Comparison of ENCODE assay signal across 23 cellular contexts in genomic region chr10:122957474-122957873, GRCh38. TPM values are rescaled to one million over a fixed set of nuclear protein-coding genes. Genes with fewer than 3 reads are reported as not detected.
A peak's percentile ranks its signal among the peaks of the same experiment; 100 is the strongest.
DNase-seq lines count a peak whose midpoint lies in the region; ATAC-seq and TF ChIP-seq lines count a peak whose summit lies in the region.
"Had no signal": no experiment of that assay in that cellular context is flagged by ENCODE, and none has a peak within 500 bp of the region (broad histone marks: within the 10 kb centered on the region; RNA-seq: fewer than 3 reads in every experiment).

No MANE protein-coding gene starts in this region.

- H3K4me1 ChIP-seq in Loucy (ENCODE audit: insufficient read depth, low read length, poor library complexity, severe bottlenecking) (peaks cover 36% of the 10 kb centered on the region), mammary epithelial cell (ENCODE audit: insufficient read depth, low read length) (peaks cover 21% of the 10 kb centered on the region)

- BruUV-seq in mammary epithelial cell (replicated peaks; lab: Mats Ljungman, UMichigan) = no TSS peak

- H4K20me1 ChIP-seq in Loucy (ENCODE audit: insufficient read depth, low read length, poor library complexity, severe bottlenecking) (no peaks in the 10 kb centered on the region), mammary epithelial cell (ENCODE audit: insufficient read depth, low read length) (no peaks in the 10 kb centered on the region)

- TF ChIP-seq CTCF in Loucy (conservative IDR thresholded peaks at IDR 0.05; ENCODE audit: low read length) (no peak), mammary epithelial cell (conservative IDR thresholded peaks at IDR 0.05 in 1 of 2, IDR thresholded peaks at IDR 0.05 in 1 of 2; ENCODE audit: extremely low read depth in 1 of 2, insufficient read depth in 1 of 2, low read depth in 1 of 2, low read length in 2 of 2) (no peak)

- CTCF ChIA-PET in mammary epithelial cell (lab: Charles Lee; ENCODE audit: low non-redundant PET) = no interaction called here

- H3K36me3 ChIP-seq in Loucy (ENCODE audit: insufficient read depth, low read length) = no peaks in the 10 kb centered on the region
- no peaks in the 10 kb centered on the region for H3K36me3 ChIP-seq in mammary epithelial cell (ENCODE audit: insufficient read depth, low read length)
- H3K36me3 ChIP-seq: Peyer's patch had no signal

- WGBS in mammary epithelial cell (ENCODE audit: low coverage, missing lambda C conversion rate) = 68% methylated on average over 5 of the region's 5 CpGs

- DNase-seq in EL (peak; percentile 4), mammary epithelial cell (peak; percentile 52), kidney tubule cell (ENCODE audit: low spot score) (peak; percentile 1), 8988T (no peak), NCI-H69 (lab: John Stamatoyannopoulos, UW) (no peak)
- DNase-seq: CD4-positive, CD25-positive, alpha-beta regulatory T cell; DMS79; Kasumi-1; NCI-H1105; NCI-H146; NCI-H2029; NCI-H2227 treated with DMSO at 0.1 percent for 48 hours; NCI-H524 treated with DMSO at 0.1 percent for 48 hours; Peyer's patch had no signal

- no peaks in the 10 kb centered on the region for H3F3A ChIP-seq in Loucy (ENCODE audit: low read depth)

- no peak overlapping the region for H2AFZ ChIP-seq in Loucy (ENCODE audit: low read length)
- no peak overlapping the region for H2AFZ ChIP-seq in mammary epithelial cell (ENCODE audit: low read depth, low read length)

- H3K79me2 ChIP-seq in Loucy (ENCODE audit: insufficient read depth, low read length) (peaks cover 26% of the 10 kb centered on the region), mammary epithelial cell (ENCODE audit: insufficient read depth, low read length) (peaks cover 11% of the 10 kb centered on the region)

- H3K9me3 ChIP-seq in Loucy (ENCODE audit: insufficient read depth, low read depth, low read length) (no peaks in the 10 kb centered on the region), mammary epithelial cell (replicated peaks; ENCODE audit: insufficient read depth, low read length) (peaks cover 6% of the 10 kb centered on the region)
- H3K9me3 ChIP-seq: SJSA1 had no signal

- H3K27me3 ChIP-seq in Loucy (ENCODE audit: insufficient read depth, low read length, poor library complexity, severe bottlenecking) = no peaks in the 10 kb centered on the region
- no peaks in the 10 kb centered on the region for H3K27me3 ChIP-seq in mammary epithelial cell (ENCODE audit: insufficient read depth, low read length)
- H3K27me3 ChIP-seq: Peyer's patch, SJSA1 had no signal

- no peak overlapping the region for H3K27ac ChIP-seq in mammary epithelial cell (ENCODE audit: insufficient read depth, low read depth, low read length)
- H3K27ac ChIP-seq: Peyer's patch, SJSA1 had no signal

- dilution Hi-C loops in mammary epithelial cell (cut with HindIII; ENCODE audit: low sequenced_read_pairs) = no loop called here

- H3K4me3 ChIP-seq in Loucy (ENCODE audit: low read length, poor library complexity, severe bottlenecking) = peak overlapping the region; percentile 12
- H3K4me3 ChIP-seq in mammary epithelial cell (replicated peaks in 1 of 3; ENCODE audit: insufficient read depth in 1 of 3, low read depth in 2 of 3, low read length in 3 of 3) = no peak overlapping the region
- H3K4me3 ChIP-seq: Peyer's patch, SJSA1 had no signal

- peak overlapping the region; percentile 93 for H3K4me2 ChIP-seq in Loucy (ENCODE audit: low read depth, low read length, poor library complexity, severe bottlenecking)
- peak overlapping the region; percentile 24 for H3K4me2 ChIP-seq in mammary epithelial cell (ENCODE audit: insufficient read depth, low read depth, low read length)

- intact Hi-C loops in mammary epithelial cell (cut with micrococcal nuclease) = no loop called here

- in situ Hi-C loops in mammary epithelial cell (cut with MboI; ENCODE audit: low sequenced_read_pairs in 2 of 2) = no loop called here

- no peaks in the 10 kb centered on the region for H3K9me2 ChIP-seq in Loucy (replicated peaks; ENCODE audit: low read depth, low read length)

- H3K9ac ChIP-seq in Loucy (ENCODE audit: low read depth, low read length, poor library complexity, severe bottlenecking) = peak overlapping the region; percentile 25
- no peak overlapping the region for H3K9ac ChIP-seq in mammary epithelial cell (ENCODE audit: insufficient read depth, low read length)

- no peak for ATAC-seq in GM21528 (IDR thresholded peaks at IDR 0.05; ENCODE audit: low FRiP score, unreplicated experiment)
- ATAC-seq: Right ventricle myocardium inferior had no signal

RNA-seq across cellular contexts. Expression of gene C10orf88, which starts 3.4 kb away (rescaled TPM):
- total RNA-seq in mammary epithelial cell = 10 to 100 TPM in 1 of 2 donors, 1 to 10 TPM in 1; 9.5 to 12.3 TPM
- 2.6 TPM for polyA plus RNA-seq in mammary epithelial cell
- 5.2 TPM for polyA minus RNA-seq in mammary epithelial cell

RNA-seq across cellular contexts. Expression of gene PSTK, which starts 22.7 kb away (rescaled TPM):
- 1 to 10 TPM; 4.0 to 5.7 TPM for total RNA-seq in mammary epithelial cell
- polyA plus RNA-seq in mammary epithelial cell = 4.0 TPM
- not detected for polyA minus RNA-seq in mammary epithelial cell

RNA-seq across cellular contexts. Expression of gene FAM24A, which starts 47.1 kb away (rescaled TPM):
- not detected for total RNA-seq in mammary epithelial cell
- polyA plus RNA-seq in mammary epithelial cell = not detected
- polyA minus RNA-seq in mammary epithelial cell = not detected
- total RNA-seq: A673; CD4-positive, CD25-positive, alpha-beta regulatory T cell; G401; H1; OCI-LY7; Peyer's patch; Right ventricle myocardium inferior; SJSA1 had no signal
- polyA plus RNA-seq: BJ; CD4-positive, CD25-positive, alpha-beta regulatory T cell; H1 had no signal

RNA-seq across cellular contexts. Expression of gene IKZF5, which starts 51.1 kb away (rescaled TPM):
- 1 to 10 TPM; 6.5 to 9.2 TPM for total RNA-seq in mammary epithelial cell
- 5.5 TPM for polyA plus RNA-seq in mammary epithelial cell
- 1.9 TPM for polyA minus RNA-seq in mammary epithelial cell

RNA-seq across cellular contexts. Expression of gene ACADSB, which starts 51.3 kb away (rescaled TPM):
- 10 to 100 TPM in 1 of 2 donors, 1 to 10 TPM in 1; 4.2 to 12.8 TPM for total RNA-seq in mammary epithelial cell
- polyA plus RNA-seq in mammary epithelial cell = 3.3 TPM
- polyA minus RNA-seq in mammary epithelial cell = 0.47 TPM

Comparison
In these comparisons a context has a peak if more than half of its experiments do, and no peak if none do; other contexts are left out.
1. DNase-seq: peak in EL (single experiment), mammary epithelial cell (single experiment) and kidney tubule cell (single experiment); none in 8988T (single experiment) and NCI-H69 (single experiment).